8 cellular contexts compared by ENCODE assay signal in the genomic region with DNA sequence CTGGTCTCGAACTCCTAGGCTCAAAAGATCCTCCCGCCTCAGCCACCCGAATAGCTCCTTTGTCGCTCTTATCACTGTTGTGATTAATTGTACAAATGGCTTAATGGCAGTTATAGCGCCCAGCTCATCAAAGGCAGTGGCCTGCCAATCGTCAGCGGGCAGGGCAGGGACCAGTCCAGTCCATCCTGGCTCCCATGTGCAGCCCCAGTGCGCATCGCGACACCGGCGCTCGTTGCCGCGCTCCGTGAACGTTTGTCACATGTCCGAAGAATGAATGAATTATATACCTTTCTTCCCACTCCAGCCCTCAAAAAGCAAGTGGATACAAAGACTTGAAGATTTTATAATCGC. TPM values are rescaled to one million over a fixed set of nuclear protein-coding genes. Genes with fewer than 3 reads are reported as not detected.
DNase-seq lines count a peak whose midpoint lies in the region; ATAC-seq and TF ChIP-seq lines count a peak whose summit lies in the region.

No MANE protein-coding gene starts in this region.

- H3K36me3 ChIP-seq in RWPE2 (ENCODE audit: low read depth), result no peaks in the 10 kb centered on the region; the same call in 1 of the 2 replicates
- H3K36me3 ChIP-seq in kidney epithelial cell (ENCODE audit: control insufficient read depth, insufficient read depth, low read length), result no peaks in the 10 kb centered on the region

- H3K27me3 ChIP-seq in RWPE2 (ENCODE audit: insufficient read depth, poor library complexity, severe bottlenecking) (no peaks in the 10 kb centered on the region), kidney epithelial cell (ENCODE audit: control insufficient read depth, insufficient read depth, low read length) (no peaks in the 10 kb centered on the region)

- ATAC-seq in RWPE2 (ENCODE audit: low read depth), result peak; percentile 24; the same call in 2 of the 3 replicates
- ATAC-seq in HG03521 (IDR thresholded peaks at IDR 0.05; ENCODE audit: unreplicated experiment), result no peak

- H3K27ac ChIP-seq in RWPE2 (ENCODE audit: poor library complexity, severe bottlenecking), result peak overlapping the region; percentile 73

- peaks cover 19% of the 10 kb centered on the region for H3K4me1 ChIP-seq in RWPE2 (ENCODE audit: insufficient read depth, poor library complexity, severe bottlenecking)

- H3K9me3 ChIP-seq in RWPE2 (ENCODE audit: severe bottlenecking), result no peaks in the 10 kb centered on the region

- TF ChIP-seq CTCF in RWPE2 (IDR thresholded peaks at IDR 0.05; ENCODE audit: poor library complexity, severe bottlenecking) (peak; percentile 52), cardiac fibroblast (IDR thresholded peaks at IDR 0.05; ENCODE audit: low read depth, low read length) (no peak), kidney epithelial cell (IDR thresholded peaks at IDR 0.05; ENCODE audit: insufficient read depth, low read length, poor library complexity, severe bottlenecking) (no peak)

- H3K4me3 ChIP-seq in RWPE2 (ENCODE audit: severe bottlenecking) (peak overlapping the region; percentile 45), cardiac fibroblast (replicated peaks in 1 of 2; ENCODE audit: low read depth in 2 of 2, low read length in 2 of 2) (peak overlapping the region; percentile 65 to 66), kidney epithelial cell (ENCODE audit: low read depth, low read length) (peak overlapping the region; percentile 59)

- DNase-seq in DMS79 treated with DMSO at 0.1 percent for 48 hours (lab: John Stamatoyannopoulos, UW) (peak; percentile 72), HK-2 (ENCODE audit: unreplicated experiment) (peak; percentile 65), RWPE2 (ENCODE audit: low spot score) (no peak), cardiac fibroblast (ENCODE audit: low read depth in 2 of 2) (peak; percentile 45 to 51), kidney epithelial cell (ENCODE audit: low read depth) (no peak)
- DNase-seq in stimulated activated CD4-positive, alpha-beta T cell treated with anti-CD3 and anti-CD28 coated beads, Interleukin-4, amount 100 ng/mL, for 48 hours (ENCODE audit: low read depth in 2 of 2), result peak; percentile 31 to 32
- DNase-seq in activated effector memory CD4-positive, alpha-beta T cell treated with anti-CD3 and anti-CD28 coated beads, Interleukin-2, amount 50 U/mL, for 16 hours, result no peak

RNA-seq across cellular contexts. Expression of gene MTX1, which starts 18.4 kb away (rescaled TPM):
- total RNA-seq in kidney epithelial cell, result 79.3 and 84.3 TPM in 2 replicates

RNA-seq across cellular contexts. Expression of gene THBS3, which starts 19.2 kb away (rescaled TPM):
- total RNA-seq in kidney epithelial cell, result 51.5 and 58.1 TPM in 2 replicates

RNA-seq across cellular contexts. Expression of gene ENTREP3, which starts 28.4 kb away (rescaled TPM):
- 13.2 and 24.8 TPM in 2 replicates for total RNA-seq in kidney epithelial cell

RNA-seq across cellular contexts. Expression of gene SCAMP3, which starts 35.3 kb away (rescaled TPM):
- 93.8 and 108 TPM in 2 replicates for total RNA-seq in kidney epithelial cell

RNA-seq across cellular contexts. Expression of gene CLK2, which starts 46.4 kb away (rescaled TPM):
- total RNA-seq in kidney epithelial cell, result 21.7 and 24.2 TPM in 2 replicates

Comparison
In these comparisons a context has a peak if more than half of its experiments do, and no peak if none do; other contexts are left out.
1. DNase-seq: peak in DMS79 treated with DMSO at 0.1 percent for 48 hours (single experiment), HK-2 (single experiment), cardiac fibroblast (2 of 2) and stimulated activated CD4-positive, alpha-beta T cell treated with anti-CD3 and anti-CD28 coated beads, Interleukin-4, amount 100 ng/mL, for 48 hours (2 of 2); none in RWPE2 (single experiment), kidney epithelial cell (single experiment) and activated effector memory CD4-positive, alpha-beta T cell treated with anti-CD3 and anti-CD28 coated beads, Interleukin-2, amount 50 U/mL, for 16 hours (single experiment).
2. Peak in every context shown above with its lines, with median percentiles within 50 percentile points of each other: H3K4me3 ChIP-seq.